ENCODE assay signal across 1 cellular context in genomic region chr11:12204506-12204905, GRCh38.
TF ChIP-seq lines count a peak whose summit lies in the region.

No MANE protein-coding gene starts in this region.

TF ChIP-seq in IMR-90, 13 proteins besides CTCF, POLR2A, EP300 and RAD21:
- TF ChIP-seq NFE2L2 (IDR thresholded peaks at IDR 0.05; ENCODE audit: low read depth, low read length) (no peak), BHLHE40 (IDR thresholded peaks at IDR 0.05; ENCODE audit: low read depth, low read length) (no peak), MXI1 (IDR thresholded peaks at IDR 0.05; ENCODE audit: borderline replicate concordance, low read depth, low read length) (no peak)
